Comparison of ENCODE assay signal across 1 cellular context in genomic region chr7:77569514-77570232, GRCh38.
A peak's percentile ranks its signal among the peaks of the same experiment; 100 is the strongest.
TF ChIP-seq lines count a peak whose summit lies in the region.

No MANE protein-coding gene starts in this region.

TF ChIP-seq in WTC11, 78 proteins besides CTCF, POLR2A, EP300 and RAD21 (continued from another document):
- TF ChIP-seq FOXP4 (CRISPR knock-in tag; IDR thresholded peaks at IDR 0.05) (no peak), ZBTB43 (CRISPR knock-in tag; IDR thresholded peaks at IDR 0.05) (no peak), NFE2L1 (CRISPR knock-in tag; IDR thresholded peaks at IDR 0.05) (no peak), E2F4 (CRISPR knock-in tag; IDR thresholded peaks at IDR 0.05; ENCODE audit: borderline replicate concordance, low read depth) (no peak), ZSCAN18 (CRISPR knock-in tag; IDR thresholded peaks at IDR 0.05) (no peak), RELA (CRISPR knock-in tag; IDR thresholded peaks at IDR 0.05; ENCODE audit: borderline replicate concordance) (no peak), ZNF232 (CRISPR knock-in tag; IDR thresholded peaks at IDR 0.05) (no peak), ZNF121 (CRISPR knock-in tag; IDR thresholded peaks at IDR 0.05) (peak; percentile 81)
